14 cellular contexts compared by ENCODE assay signal in genomic region chr15:70252056-70252935, GRCh38.
DNase-seq lines count a peak whose midpoint lies in the region; ATAC-seq, FAIRE-seq and TF ChIP-seq lines count a peak whose summit lies in the region.
"Had no signal": no experiment of that assay in that cellular context is flagged by ENCODE, and none has a peak within 500 bp of the region (broad histone marks: within the 10 kb centered on the region; RNA-seq: fewer than 3 reads in every experiment).

No MANE protein-coding gene starts in this region.

- H3K27ac Mint-ChIP-seq in stimulated activated naive B cell treated with anti-CD40 and anti-IgM and Interleukin-4, amounts not matched to agents 10 μg/mL and 1 μg/mL and 100 μg/mL, for 72 hours = no peak overlapping the region
- H3K27ac Mint-ChIP-seq: activated CD4-positive, alpha-beta T cell treated with anti-CD3 and anti-CD28 coated beads for 36 hours; stimulated activated effector memory CD8-positive, alpha-beta T cell treated with anti-CD3 and anti-CD28 coated beads, Interleukin-12 subunit alpha, Interleukin-12 subunit beta, amount 100 ng/mL, for 72 hours had no signal

- H2AFZ ChIP-seq in keratinocyte (ENCODE audit: control insufficient read depth, low read length) = no peak overlapping the region

- H3K4me3 ChIP-seq in BLaER1 treated with 17β-estradiol and CSF1 and Interleukin-3, amounts not matched to agents 10 nM and 100 nM = no peak overlapping the region
- no peak overlapping the region for H3K4me3 ChIP-seq in keratinocyte (ENCODE audit: control insufficient read depth in 2 of 3, extremely low read depth in 1 of 3, insufficient read depth in 2 of 3, low read depth in 1 of 3, low read length in 3 of 3)
- no peak overlapping the region for H3K4me3 ChIP-seq in effector memory CD4-positive, alpha-beta T cell (ENCODE audit: insufficient read depth, low read depth, low read length, poor library complexity, severe bottlenecking)

- ATAC-seq in HG03097 (IDR thresholded peaks at IDR 0.05; ENCODE audit: low FRiP score, unreplicated experiment) = no peak
- no peak for ATAC-seq in stimulated activated naive B cell treated with anti-CD40 and anti-IgM and Interleukin-4, amounts not matched to agents 10 μg/mL and 1 μg/mL and 100 μg/mL, for 72 hours (replicated peaks)
- ATAC-seq: activated CD4-positive, alpha-beta T cell treated with anti-CD3 and anti-CD28 coated beads for 36 hours; stimulated activated effector memory CD8-positive, alpha-beta T cell treated with anti-CD3 and anti-CD28 coated beads, Interleukin-12 subunit alpha, Interleukin-12 subunit beta, amount 100 ng/mL, for 72 hours had no signal

- peaks cover 49 to 58% (median 52%) of the 10 kb centered on the region in 10 experiments for H3K4me1 ChIP-seq in BLaER1 treated with 17β-estradiol and CSF1 and Interleukin-3, amounts not matched to agents 10 nM and 100 nM
- H3K4me1 ChIP-seq in keratinocyte (ENCODE audit: control insufficient read depth, extremely low read depth, insufficient read depth, low read length) = peaks cover 14% of the 10 kb centered on the region
- no peaks in the 10 kb centered on the region for H3K4me1 ChIP-seq in effector memory CD4-positive, alpha-beta T cell (ENCODE audit: control insufficient read depth, insufficient read depth, low read length, poor library complexity, severe bottlenecking)

- no peak for TF ChIP-seq CTCF in keratinocyte (optimal IDR thresholded peaks at IDR 0.05 in 1 of 3, IDR thresholded peaks at IDR 0.05 in 1 of 3, conservative IDR thresholded peaks at IDR 0.05 in 1 of 3; ENCODE audit: extremely low read depth in 1 of 3, insufficient read depth in 2 of 3, low read length in 3 of 3)

- peak overlapping the region in 6 of 11 experiments; percentile 1 to 82 (median 67); a peak in 8 of 22 replicates for H3K4me2 ChIP-seq in BLaER1 treated with 17β-estradiol and CSF1 and Interleukin-3, amounts not matched to agents 10 nM and 100 nM
- peak overlapping the region; percentile 37 for H3K4me2 ChIP-seq in keratinocyte (ENCODE audit: control insufficient read depth, extremely low read depth, insufficient read depth, low read depth, low read length)
- H3K4me2 ChIP-seq: KMS-11 had no signal

- H3K27ac ChIP-seq in BLaER1 treated with 17β-estradiol and CSF1 and Interleukin-3, amounts not matched to agents 10 nM and 100 nM = no peak overlapping the region
- H3K27ac ChIP-seq in keratinocyte (ENCODE audit: control insufficient read depth, insufficient read depth, low read length) = no peak overlapping the region
- H3K27ac ChIP-seq in effector memory CD4-positive, alpha-beta T cell (ENCODE audit: insufficient read depth, low read length, poor library complexity, severe bottlenecking) = no peak overlapping the region
- H3K27ac ChIP-seq: KMS-11 had no signal

- H3K9me3 Mint-ChIP-seq in stimulated activated naive B cell treated with anti-CD40 and anti-IgM and Interleukin-4, amounts not matched to agents 10 μg/mL and 1 μg/mL and 100 μg/mL, for 72 hours = no peaks in the 10 kb centered on the region
- H3K9me3 Mint-ChIP-seq: stimulated activated effector memory CD8-positive, alpha-beta T cell treated with anti-CD3 and anti-CD28 coated beads, Interleukin-12 subunit alpha, Interleukin-12 subunit beta, amount 100 ng/mL, for 72 hours had no signal

- DNase-seq in NCI-H1092 treated with DMSO at 0.1 percent for 48 hours (lab: John Stamatoyannopoulos, UW) = peak; percentile 62
- peak; percentile 69 for DNase-seq in NCI-H510A treated with DMSO at 0.1 percent for 48 hours (lab: John Stamatoyannopoulos, UW)
- no peak for DNase-seq in keratinocyte (ENCODE audit: low read depth, low spot score)
- DNase-seq in effector memory CD4-positive, alpha-beta T cell = no peak
- no peak for DNase-seq in stimulated activated naive B cell treated with anti-CD40 and anti-IgM and Interleukin-4, amounts not matched to agents 10 μg/mL and 1 μg/mL and 100 μg/mL, for 72 hours
- no peak for DNase-seq in activated CD8-positive, alpha-beta memory T cell treated with anti-CD3 and anti-CD28 coated beads, Interleukin-2, amount 50 U/mL, for 48 hours
- DNase-seq: activated CD4-positive, alpha-beta T cell treated with anti-CD3 and anti-CD28 coated beads for 36 hours; activated T-cell treated with anti-CD3 and anti-CD28 coated beads, Interleukin-2, amount 50 U/mL, for 48 hours; foreskin melanocyte; T-cell had no signal

- no peaks in the 10 kb centered on the region for H3K36me3 ChIP-seq in BLaER1 treated with 17β-estradiol and CSF1 and Interleukin-3, amounts not matched to agents 10 nM and 100 nM
- H3K36me3 ChIP-seq in keratinocyte (ENCODE audit: control insufficient read depth in 2 of 2, extremely low read depth in 1 of 2, insufficient read depth in 2 of 2, low read length in 2 of 2) = no peaks in the 10 kb centered on the region
- no peaks in the 10 kb centered on the region for H3K36me3 ChIP-seq in effector memory CD4-positive, alpha-beta T cell (ENCODE audit: control insufficient read depth, insufficient read depth, low read length)

- peaks cover 8 to 18% of the 10 kb centered on the region in 2 donors for H3K27me3 Mint-ChIP-seq in stimulated activated naive B cell treated with anti-CD40 and anti-IgM and Interleukin-4, amounts not matched to agents 10 μg/mL and 1 μg/mL and 100 μg/mL, for 72 hours
- H3K27me3 Mint-ChIP-seq: T-cell had no signal

- H3K9ac ChIP-seq in BLaER1 treated with 17β-estradiol and CSF1 and Interleukin-3, amounts not matched to agents 10 nM and 100 nM = no peak overlapping the region
- H3K9ac ChIP-seq in keratinocyte (ENCODE audit: control insufficient read depth, extremely low read depth, insufficient read depth, low read length) = no peak overlapping the region
- H3K9ac ChIP-seq: KMS-11 had no signal

- peaks cover 38 to 48% of the 10 kb centered on the region in 2 donors for H3K4me1 Mint-ChIP-seq in stimulated activated naive B cell treated with anti-CD40 and anti-IgM and Interleukin-4, amounts not matched to agents 10 μg/mL and 1 μg/mL and 100 μg/mL, for 72 hours

- no peak overlapping the region for H3K4me3 Mint-ChIP-seq in stimulated activated naive B cell treated with anti-CD40 and anti-IgM and Interleukin-4, amounts not matched to agents 10 μg/mL and 1 μg/mL and 100 μg/mL, for 72 hours
- H3K4me3 Mint-ChIP-seq: activated CD4-positive, alpha-beta T cell treated with anti-CD3 and anti-CD28 coated beads for 36 hours; stimulated activated effector memory CD8-positive, alpha-beta T cell treated with anti-CD3 and anti-CD28 coated beads, Interleukin-12 subunit alpha, Interleukin-12 subunit beta, amount 100 ng/mL, for 72 hours; T-cell had no signal

- H3K9me3 ChIP-seq in BLaER1 treated with 17β-estradiol and CSF1 and Interleukin-3, amounts not matched to agents 10 nM and 100 nM (replicated peaks in 1 of 11) = no peaks in the 10 kb centered on the region
- H3K9me3 ChIP-seq in keratinocyte (ENCODE audit: control insufficient read depth, low read depth, low read length) = no peaks in the 10 kb centered on the region
- H3K9me3 ChIP-seq in effector memory CD4-positive, alpha-beta T cell (ENCODE audit: control insufficient read depth, low read length) = no peaks in the 10 kb centered on the region

- dilution Hi-C loops in keratinocyte (cut with MboI; ENCODE audit: extremely low pct_ligation_motif_present, low sequenced_read_pairs) = no loop called here

- H3K36me3 Mint-ChIP-seq in stimulated activated naive B cell treated with anti-CD40 and anti-IgM and Interleukin-4, amounts not matched to agents 10 μg/mL and 1 μg/mL and 100 μg/mL, for 72 hours = no peaks in the 10 kb centered on the region
- H3K36me3 Mint-ChIP-seq: stimulated activated effector memory CD8-positive, alpha-beta T cell treated with anti-CD3 and anti-CD28 coated beads, Interleukin-12 subunit alpha, Interleukin-12 subunit beta, amount 100 ng/mL, for 72 hours; T-cell had no signal

- H3K79me2 ChIP-seq in keratinocyte (ENCODE audit: control insufficient read depth, insufficient read depth, low read length) = no peaks in the 10 kb centered on the region

- H4K20me1 ChIP-seq in BLaER1 treated with 17β-estradiol and CSF1 and Interleukin-3, amounts not matched to agents 10 nM and 100 nM = peaks cover 0 to 32% (median 7%) of the 10 kb centered on the region in 11 experiments; a peak in 7 of 22 replicates
- no peaks in the 10 kb centered on the region for H4K20me1 ChIP-seq in keratinocyte (ENCODE audit: control insufficient read depth, extremely low read depth, insufficient read depth, low read length)

- FAIRE-seq in keratinocyte (lab: Jason Lieb, UNC) = no peak

- H3K27me3 ChIP-seq in BLaER1 treated with 17β-estradiol and CSF1 and Interleukin-3, amounts not matched to agents 10 nM and 100 nM = peaks cover 0 to 68% (median 12%) of the 10 kb centered on the region in 11 experiments; a peak in 14 of 22 replicates
- peaks cover 23% of the 10 kb centered on the region for H3K27me3 ChIP-seq in keratinocyte (ENCODE audit: control insufficient read depth, extremely low read depth, insufficient read depth, low read length)
- H3K27me3 ChIP-seq in effector memory CD4-positive, alpha-beta T cell (replicated peaks; ENCODE audit: control insufficient read depth, insufficient read depth, low read length, poor library complexity, severe bottlenecking) = no peaks in the 10 kb centered on the region

- no peaks in the 10 kb centered on the region for H3K9me1 ChIP-seq in keratinocyte (ENCODE audit: control insufficient read depth, extremely low read depth, insufficient read depth, low read length)

Comparison
In these comparisons a context has a peak if more than half of its experiments do, and no peak if none do; other contexts are left out.
1. DNase-seq: peak in NCI-H1092 treated with DMSO at 0.1 percent for 48 hours (single experiment) and NCI-H510A treated with DMSO at 0.1 percent for 48 hours (single experiment); none in keratinocyte (single experiment), effector memory CD4-positive, alpha-beta T cell (0 of 3), stimulated activated naive B cell treated with anti-CD40 and anti-IgM and Interleukin-4, amounts not matched to agents 10 μg/mL and 1 μg/mL and 100 μg/mL, for 72 hours (single experiment) and activated CD8-positive, alpha-beta memory T cell treated with anti-CD3 and anti-CD28 coated beads, Interleukin-2, amount 50 U/mL, for 48 hours (single experiment).